ENCODE assay signal across 9 cellular contexts in genomic region chr15:66254364-66255292, GRCh38. TPM values are rescaled to one million over a fixed set of nuclear protein-coding genes. Genes with fewer than 3 reads are reported as not detected.
DNase-seq lines count a peak whose midpoint lies in the region; ATAC-seq and TF ChIP-seq lines count a peak whose summit lies in the region.
"Had no signal": no experiment of that assay in that cellular context is flagged by ENCODE, and none has a peak within 500 bp of the region (broad histone marks: within the 10 kb centered on the region; RNA-seq: fewer than 3 reads in every experiment).

No MANE protein-coding gene starts in this region.

- no peak overlapping the region for H3K27ac ChIP-seq in coronary artery
- H3K27ac ChIP-seq: epithelial cell of prostate had no signal

- peak overlapping the region; percentile 79 for H3K4me3 ChIP-seq in coronary artery

- peaks cover 17% of the 10 kb centered on the region for H3K4me1 Mint-ChIP-seq in stimulated activated naive CD8-positive, alpha-beta T cell treated with anti-CD3 and anti-CD28 coated beads, Interleukin-15, Interleukin-2, amounts not matched to agents 100 ng/mL and 50 ng/mL, for 24 hours (ENCODE audit: low read depth)
- H3K4me1 Mint-ChIP-seq in naive B cell, result peaks cover 11 to 28% (median 20%) of the 10 kb centered on the region in 3 donors

- no peak for TF ChIP-seq CTCF in coronary artery (IDR thresholded peaks at IDR 0.05)

- ATAC-seq in stimulated activated naive CD8-positive, alpha-beta T cell treated with anti-CD3 and anti-CD28 coated beads, Interleukin-15, Interleukin-2, amounts not matched to agents 100 U/mL and 50 U/mL, for 24 hours, result no peak
- ATAC-seq in naive B cell (ENCODE audit: low read depth in 2 of 2) (no peak), HG03442 (IDR thresholded peaks at IDR 0.05; ENCODE audit: unreplicated experiment) (no peak), HG02870 (IDR thresholded peaks at IDR 0.05; ENCODE audit: unreplicated experiment) (no peak)

- DNase-seq in stimulated activated naive CD8-positive, alpha-beta T cell treated with anti-CD3 and anti-CD28 coated beads, Interleukin-15, Interleukin-2, amounts not matched to agents 100 U/mL and 50 U/mL, for 24 hours, result no peak
- DNase-seq in coronary artery (ENCODE audit: low spot score) (no peak), naive B cell (no peak)
- DNase-seq in stimulated activated naive CD4-positive, alpha-beta T cell treated with Interleukin-2 at 50 U/mL for 16 hours (lab: John Stamatoyannopoulos, UW), result no peak
- DNase-seq in activated CD4-positive, CD25-positive, alpha-beta regulatory T cell (lab: John Stamatoyannopoulos, UW), result no peak

- H3K27me3 Mint-ChIP-seq in stimulated activated naive CD8-positive, alpha-beta T cell treated with anti-CD3 and anti-CD28 coated beads, Interleukin-15, Interleukin-2, amounts not matched to agents 100 ng/mL and 50 ng/mL, for 24 hours, result peaks cover 60% of the 10 kb centered on the region
- peaks cover 60 to 72% (median 65%) of the 10 kb centered on the region in 3 donors for H3K27me3 Mint-ChIP-seq in naive B cell

- no peaks in the 10 kb centered on the region for H3K36me3 Mint-ChIP-seq in stimulated activated naive CD8-positive, alpha-beta T cell treated with anti-CD3 and anti-CD28 coated beads, Interleukin-15, Interleukin-2, amounts not matched to agents 100 ng/mL and 50 ng/mL, for 24 hours (ENCODE audit: low read depth)
- peaks cover 0 to 10% of the 10 kb centered on the region in 2 donors for H3K36me3 Mint-ChIP-seq in naive B cell

- H3K4me3 Mint-ChIP-seq in stimulated activated naive CD8-positive, alpha-beta T cell treated with anti-CD3 and anti-CD28 coated beads, Interleukin-15, Interleukin-2, amounts not matched to agents 100 ng/mL and 50 ng/mL, for 24 hours, result peak overlapping the region; percentile 83
- H3K4me3 Mint-ChIP-seq in naive B cell, result peak overlapping the region; percentile 85 to 91 (median 88)

- no peak overlapping the region for H3K27ac Mint-ChIP-seq in stimulated activated naive CD8-positive, alpha-beta T cell treated with anti-CD3 and anti-CD28 coated beads, Interleukin-15, Interleukin-2, amounts not matched to agents 100 ng/mL and 50 ng/mL, for 24 hours
- peak overlapping the region in 2 of 6 donors; percentile 24 to 61 for H3K27ac Mint-ChIP-seq in naive B cell

- H3K9me3 Mint-ChIP-seq in stimulated activated naive CD8-positive, alpha-beta T cell treated with anti-CD3 and anti-CD28 coated beads, Interleukin-15, Interleukin-2, amounts not matched to agents 100 ng/mL and 50 ng/mL, for 24 hours, result no peaks in the 10 kb centered on the region
- no peaks in the 10 kb centered on the region for H3K9me3 Mint-ChIP-seq in naive B cell

RNA-seq across cellular contexts. Expression of gene MEGF11, which starts 1.1 kb away (rescaled TPM):
- polyA plus RNA-seq in naive B cell (ENCODE audit: low read depth in 6 of 6), result under 1 TPM in 1 of 6 donors, not detected in 5; 1.00 TPM

RNA-seq across cellular contexts. Expression of gene DIS3L, which starts 38.7 kb away (rescaled TPM):
- 10 to 100 TPM; 21.8 to 38.4 (median 23.7) TPM for polyA plus RNA-seq in naive B cell (ENCODE audit: low read depth in 6 of 6)
